ENCODE assay signal across 24 cellular contexts in genomic region chr4:78138252-78138651, GRCh38.
"Had no signal": no experiment of that assay in that cellular context is flagged by ENCODE, and none has a peak within 500 bp of the region (broad histone marks: within the 10 kb centered on the region; RNA-seq: fewer than 3 reads in every experiment).

No MANE protein-coding gene starts in this region.

- H3K27ac ChIP-seq: left ventricle myocardium inferior, neural progenitor cell, neutrophil, right atrium auricular region, skin epidermis, tibial nerve, uterus had no signal

- ATAC-seq: naive thymus-derived CD8-positive, alpha-beta T cell; sciatic nerve; stimulated activated memory B cell treated with anti-CD40 and anti-IgM and Interleukin-4, amounts not matched to agents 10 μg/mL and 1 μg/mL and 100 μg/mL, for 72 hours; stimulated activated naive CD8-positive, alpha-beta T cell treated with anti-CD3 and anti-CD28 coated beads, Interleukin-15, amount 100 ng/mL, for 72 hours had no signal

- H3K4me3 ChIP-seq: left ventricle myocardium inferior, lung, neural progenitor cell, right atrium auricular region, skin epidermis, tibial nerve, uterus had no signal

- H3K27me3 ChIP-seq: neural progenitor cell, neutrophil, right atrium auricular region, tibial nerve, uterus had no signal

- H3K4me2 ChIP-seq: neural progenitor cell had no signal

- H3K36me3 ChIP-seq: left ventricle myocardium inferior, neural progenitor cell, neutrophil, right atrium auricular region, tibial nerve, uterus had no signal

- H3K9me3 ChIP-seq: left ventricle myocardium inferior, neutrophil, right atrium auricular region, tibial nerve, uterus had no signal

- H3K4me1 ChIP-seq: left ventricle myocardium inferior, neural progenitor cell, right atrium auricular region, tibial nerve, uterus had no signal

- H3K9ac ChIP-seq: neural progenitor cell had no signal

- H2AFZ ChIP-seq: neural progenitor cell had no signal

- DNase-seq: head of caudate nucleus; hypothalamus; immature natural killer cell; kidney; left ventricle myocardium inferior; mesendoderm; naive thymus-derived CD8-positive, alpha-beta T cell; occipital lobe; stimulated activated CD4-positive, alpha-beta T cell treated with anti-CD3 and anti-CD28 coated beads, Interleukin-1b, Interleukin-23, amount 100 ng/mL, for 48 hours; stimulated activated CD4-positive, alpha-beta T cell treated with anti-CD3 and anti-CD28 coated beads, Interleukin-2, amount 100 ng/mL, for 48 hours; stimulated activated CD4-positive, alpha-beta T cell treated with anti-CD3 and anti-CD28 coated beads, Interleukin-4, amount 100 ng/mL, for 4 hours; stimulated activated CD8-positive, alpha-beta memory T cell treated with anti-CD3 and anti-CD28 coated beads, Interleukin-4, amount 100 ng/mL, for 48 hours; stimulated activated naive CD4-positive, alpha-beta T cell treated with Interleukin-2 at 50 U/mL for 16 hours; stimulated activated naive CD8-positive, alpha-beta T cell treated with anti-CD3 and anti-CD28 coated beads, Interleukin-15, amount 100 ng/mL, for 72 hours; substantia nigra; uterus had no signal
